In genomic region chr1:39996396-39997004, GRCh38 we compare ENCODE assay signal across 1 cellular context.
TF ChIP-seq lines count a peak whose summit lies in the region.

No MANE protein-coding gene starts in this region.

TF ChIP-seq in HCT116, 20 proteins besides CTCF, POLR2A, EP300 and RAD21:
- TF ChIP-seq ZFX (IDR thresholded peaks at IDR 0.05) (0 out of 2 replicates have a peak, but pooled peaks have one; percentile 2), EZH2 (IDR thresholded peaks at IDR 0.05) (no peak), JUND (IDR thresholded peaks at IDR 0.05) (no peak)
TF ChIP-seq in HCT116: peak in this region for 1.
